Comparison of ENCODE assay signal across 8 cellular contexts in the genomic region with DNA sequence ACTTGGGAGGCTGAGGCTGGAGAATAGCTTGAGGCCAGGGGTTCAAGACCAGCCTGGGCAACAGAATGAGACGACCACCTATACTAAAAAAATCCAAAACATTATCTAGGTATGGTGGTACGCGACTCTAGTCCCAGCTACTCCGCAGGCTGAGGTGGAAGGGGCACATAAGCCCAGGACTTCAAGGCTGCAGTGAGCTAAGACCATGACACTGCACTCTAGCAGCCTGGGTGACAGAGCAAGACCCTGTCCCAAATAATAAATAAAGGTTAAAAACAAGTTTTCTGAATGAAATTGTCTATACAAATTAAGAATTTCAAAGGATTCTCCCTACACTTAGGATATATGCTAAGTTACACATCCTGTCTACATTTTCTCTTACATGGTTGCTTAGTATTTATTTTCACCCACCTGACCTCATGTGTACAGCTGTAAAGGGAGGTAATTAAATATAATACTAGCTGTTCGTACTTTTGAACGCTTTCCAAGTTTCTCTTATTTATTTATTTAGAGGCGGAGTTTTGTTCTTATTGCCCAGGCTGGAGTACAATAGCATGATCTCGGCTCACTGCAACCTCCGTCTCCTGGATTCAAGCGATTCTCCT. TPM values are rescaled to one million over a fixed set of nuclear protein-coding genes. Genes with fewer than 3 reads are reported as not detected.
DNase-seq lines count a peak whose midpoint lies in the region; ATAC-seq and TF ChIP-seq lines count a peak whose summit lies in the region.

No MANE protein-coding gene starts in this region.

- intact Hi-C loops in PC-3 (cut with micrococcal nuclease), result no loop called here

- H3K27me3 ChIP-seq in PC-3 (ENCODE audit: low read length) (no peaks in the 10 kb centered on the region), smooth muscle cell (ENCODE audit: low read depth) (no peaks in the 10 kb centered on the region)

- H3K27ac ChIP-seq in PC-3 (ENCODE audit: low read length) (no peak overlapping the region), smooth muscle cell (ENCODE audit: low read depth) (no peak overlapping the region)

- H3K4me3 ChIP-seq in PC-3 (ENCODE audit: low read length), result peak overlapping the region; percentile 78
- H3K4me3 ChIP-seq in fibroblast of mammary gland (ENCODE audit: control insufficient read depth, low read depth, low read length), result peak overlapping the region; percentile 78
- peak overlapping the region; percentile 68 for H3K4me3 ChIP-seq in smooth muscle cell

- no peaks in the 10 kb centered on the region for H3K9me3 ChIP-seq in PC-3 (ENCODE audit: low read length)
- no peaks in the 10 kb centered on the region for H3K9me3 ChIP-seq in smooth muscle cell (replicated peaks; ENCODE audit: low read depth)

- H4K20me1 ChIP-seq in PC-3 (ENCODE audit: low read length) (no peaks in the 10 kb centered on the region), smooth muscle cell (ENCODE audit: low read depth) (no peaks in the 10 kb centered on the region)

- ATAC-seq in PC-3 (no peak), HG02852 (IDR thresholded peaks at IDR 0.05; ENCODE audit: unreplicated experiment) (no peak)

- H3F3A ChIP-seq in PC-3 (ENCODE audit: low read length, unreplicated experiment), result no peaks in the 10 kb centered on the region
- H3F3A ChIP-seq in smooth muscle cell (ENCODE audit: low read depth), result no peaks in the 10 kb centered on the region

- H3K79me2 ChIP-seq in PC-3 (ENCODE audit: low read length) (peaks cover 44% of the 10 kb centered on the region), smooth muscle cell (ENCODE audit: low read depth) (no peaks in the 10 kb centered on the region)

- H3K9me2 ChIP-seq in PC-3 (replicated peaks; ENCODE audit: low read length), result no peaks in the 10 kb centered on the region

- BruUV-seq in PC-3 (replicated peaks; lab: Mats Ljungman, UMichigan), result no TSS peak

- H3K9ac ChIP-seq in PC-3 (ENCODE audit: low read length) (peak overlapping the region; percentile 68; the same call in 1 of the 2 replicates), smooth muscle cell (ENCODE audit: low read depth) (no peak overlapping the region)

- H3K36me3 ChIP-seq in PC-3 (ENCODE audit: low read depth, low read length), result no peaks in the 10 kb centered on the region
- no peaks in the 10 kb centered on the region for H3K36me3 ChIP-seq in smooth muscle cell (ENCODE audit: low read depth)

- peak; percentile 48 for DNase-seq in NCI-H1105 treated with DMSO at 0.1 percent for 48 hours (lab: John Stamatoyannopoulos, UW)
- no peak for DNase-seq in NCI-H1105 (lab: John Stamatoyannopoulos, UW)
- peak; percentile 20 for DNase-seq in PC-3
- DNase-seq in fibroblast of mammary gland (ENCODE audit: low read depth), result no peak
- no peak for DNase-seq in smooth muscle cell (lab: John Stamatoyannopoulos, UW; ENCODE audit: unreplicated experiment)
- no peak for DNase-seq in A172 (ENCODE audit: low spot score)
- DNase-seq in HCEC 1CT, result no peak

- 92% methylated on average over 10 of the region's 10 CpGs for WGBS in smooth muscle cell (ENCODE audit: low lambda C conversion rate)

- CTCF ChIA-PET in PC-3 (lab: Charles Lee), result interaction anchor here (0.6 kb wide), 1 partner anchor 20 kb away, joined by 3 read pairs; no protein-coding TSS in a partner anchor

- peak overlapping the region; percentile 96 for H3K4me2 ChIP-seq in PC-3 (ENCODE audit: low read length)
- peak overlapping the region; percentile 86 for H3K4me2 ChIP-seq in smooth muscle cell

- H2AFZ ChIP-seq in PC-3 (ENCODE audit: low read length), result peak overlapping the region; percentile 77; the same call in 1 of the 2 replicates
- H2AFZ ChIP-seq in smooth muscle cell (ENCODE audit: low read depth), result no peak overlapping the region

- POLR2A ChIA-PET in PC-3 (lab: Charles Lee; ENCODE audit: unreplicated experiment), result interaction anchor here (0.6 kb wide), 1 partner anchor 31 kb away, joined by 3 read pairs; no protein-coding TSS in a partner anchor

- TF ChIP-seq CTCF in PC-3 (conservative IDR thresholded peaks at IDR 0.05; ENCODE audit: low read depth, low read length) (no peak), fibroblast of mammary gland (conservative IDR thresholded peaks at IDR 0.05; ENCODE audit: control insufficient read depth, insufficient read depth, low read depth, low read length) (no peak), smooth muscle cell (IDR thresholded peaks at IDR 0.05; ENCODE audit: borderline replicate concordance, insufficient read depth, poor library complexity, severe bottlenecking) (no peak)

- H3K4me1 ChIP-seq in PC-3 (ENCODE audit: insufficient read depth, low read length), result peaks cover 15% of the 10 kb centered on the region; the same call in 1 of the 2 replicates
- H3K4me1 ChIP-seq in smooth muscle cell (ENCODE audit: low read depth), result no peaks in the 10 kb centered on the region

RNA-seq across cellular contexts. Expression of gene SLC25A30, which starts 1.6 kb away (rescaled TPM):
- total RNA-seq in PC-3 (2014; rRNA removed) (8.0 and 19.5 TPM in 2 replicates), smooth muscle cell (6.8 and 7.6 TPM in 2 replicates)
- 1.3 and 2.2 TPM in 2 replicates for polyA plus RNA-seq in smooth muscle cell
- 3.1 and 5.0 TPM in 2 replicates for total RNA-seq in A172 (2014; rRNA removed; shearing (Covaris generic))

RNA-seq across cellular contexts. Expression of gene COG3, which starts 48.1 kb away (rescaled TPM):
- total RNA-seq in PC-3 (2014; rRNA removed) (28.8 and 30.8 TPM in 2 replicates), smooth muscle cell (38.2 and 46.8 TPM in 2 replicates)
- 23.0 and 25.4 TPM in 2 replicates for polyA plus RNA-seq in smooth muscle cell
- 13.7 and 16.9 TPM in 2 replicates for total RNA-seq in A172 (2014; rRNA removed; shearing (Covaris generic))

Comparison
In these comparisons a context has a peak if more than half of its experiments do, and no peak if none do; other contexts are left out.
1. DNase-seq: peak in NCI-H1105 treated with DMSO at 0.1 percent for 48 hours (single experiment) and PC-3 (single experiment); none in NCI-H1105 (single experiment), fibroblast of mammary gland (single experiment), smooth muscle cell (single experiment), A172 (single experiment) and HCEC 1CT (single experiment).
2. Peak in every context shown above with its lines, with median percentiles within 50 percentile points of each other: H3K4me3 ChIP-seq.